In the genomic region with DNA sequence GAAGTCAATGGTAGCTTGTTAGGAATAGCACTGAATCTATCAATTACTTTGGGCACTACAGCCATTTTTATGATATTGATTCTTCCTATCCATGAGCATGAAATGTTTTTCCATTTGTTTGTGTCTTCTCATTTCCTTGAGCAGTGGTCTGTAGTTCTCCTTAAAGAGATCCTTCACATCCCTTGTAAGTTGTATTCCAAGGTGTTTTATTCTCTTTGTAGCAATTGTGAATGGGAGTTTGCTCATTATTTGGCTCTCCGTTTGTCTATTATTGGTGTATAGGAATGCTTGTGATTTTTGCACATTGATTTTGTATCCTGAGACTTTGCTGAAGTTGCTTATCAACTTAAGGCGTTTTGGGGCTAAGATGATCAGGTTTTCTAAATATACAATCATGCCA, we compare ENCODE assay signal across 2 cellular contexts.
DNase-seq lines count a peak whose midpoint lies in the region; ATAC-seq, FAIRE-seq and TF ChIP-seq lines count a peak whose summit lies in the region.
"Not testable (repeated sequence)": the region's sequence is repeated elsewhere in the genome, so short reads cannot be mapped to it uniquely, and the experiment has no call there.

No MANE protein-coding gene starts in this region.

- H4K20me1 ChIP-seq in HepG2 (ENCODE audit: insufficient read depth, low read length): not testable (repeated sequence)

- FAIRE-seq in HepG2 (lab: Jason Lieb, UNC): not testable (repeated sequence)

- POLR2A ChIA-PET in WTC11 (lab: Charles Lee); HepG2 (lab: Yijun Ruan, JAX): not testable (repeated sequence)

- not testable (repeated sequence) for H3K27me3 Mint-ChIP-seq in WTC11 (ENCODE audit: low read depth)

- not testable (repeated sequence) for H3K4me1 Mint-ChIP-seq in WTC11

- H3K9me3 Mint-ChIP-seq in WTC11: peaks cover 37% of the 10 kb centered on the region

- TF ChIP-seq POLR2A in HepG2 (IDR thresholded peaks at IDR 0.05; ENCODE audit: insufficient read depth in 1 of 2, low read depth in 2 of 2, low read length in 2 of 2): not testable (repeated sequence)

- in situ Hi-C loops in HepG2 (cut with HindIII; ENCODE audit: extremely low pct_ligation_motif_present, low pct_unique_long_range_greater_than_20kb): not testable (repeated sequence)

- H3K9ac ChIP-seq in HepG2 (ENCODE audit: insufficient read depth, low read depth, low read length): not testable (repeated sequence)

- intact Hi-C loops in HepG2 (cut with micrococcal nuclease; ENCODE audit: unreplicated experiment): not testable (repeated sequence)

- not testable (repeated sequence) for ATAC-seq in WTC11, HepG2

- not testable (repeated sequence) for H3K4me3 ChIP-seq in HepG2 (replicated peaks in 1 of 3; ENCODE audit: insufficient read depth in 1 of 3, low read depth in 2 of 3, low read length in 3 of 3)

- TF ChIP-seq RAD21 in HepG2 (CRISPR knock-in tag; IDR thresholded peaks at IDR 0.05): not testable (repeated sequence)

- DNase-seq in WTC11 (ENCODE audit: low spot score); HepG2 (ENCODE audit: low spot score): not testable (repeated sequence)

- H3K27ac ChIP-seq in HepG2 (ENCODE audit: extremely low read length, insufficient read depth, low read length): not testable (repeated sequence)

- CTCF ChIA-PET in WTC11 (lab: Charles Lee); HepG2 (lab: Yijun Ruan, JAX; ENCODE audit: low intra/inter-chr PET ratio, low total read pairs): not testable (repeated sequence)

- not testable (repeated sequence) for H3K9me3 ChIP-seq in HepG2 (ENCODE audit: low read length)

- not testable (repeated sequence) for H3K27ac Mint-ChIP-seq in WTC11

- BruUV-seq in HepG2 (replicated peaks; lab: Mats Ljungman, UMichigan): not testable (repeated sequence)

- not testable (repeated sequence) for TF ChIP-seq EP300 in HepG2 (IDR thresholded peaks at IDR 0.05; ENCODE audit: low read depth in 2 of 2, low read length in 2 of 2); HepG2 (CRISPR knock-in tag; IDR thresholded peaks at IDR 0.05; ENCODE audit: borderline replicate concordance)

- not testable (repeated sequence) for H3K4me3 Mint-ChIP-seq in WTC11

- H3K36me3 ChIP-seq in HepG2 (replicated peaks in 1 of 2; ENCODE audit: control insufficient read depth in 1 of 2, insufficient read depth in 2 of 2, low read length in 2 of 2): not testable (repeated sequence)

- H3K4me2 ChIP-seq in HepG2 (ENCODE audit: low read depth, low read length): not testable (repeated sequence)

- H2AFZ ChIP-seq in HepG2 (ENCODE audit: low read length): not testable (repeated sequence)

- not testable (repeated sequence) for H3K27me3 ChIP-seq in HepG2 (ENCODE audit: control insufficient read depth in 1 of 2, insufficient read depth in 2 of 2, low read length in 2 of 2)

- H3K36me3 Mint-ChIP-seq in WTC11: peaks cover 29% of the 10 kb centered on the region

- TF ChIP-seq CTCF in WTC11 (IDR thresholded peaks at IDR 0.05); HepG2 (CRISPR knock-in tag; IDR thresholded peaks at IDR 0.05): not testable (repeated sequence)

- 0% methylated on average over 2 of the region's 2 CpGs for WGBS in HepG2 (ENCODE audit: low lambda C conversion rate)

- not testable (repeated sequence) for H3K4me1 ChIP-seq in HepG2 (ENCODE audit: insufficient read depth, low read length)

- not testable (repeated sequence) for H3K79me2 ChIP-seq in HepG2 (ENCODE audit: insufficient read depth, low read length)

TF ChIP-seq in WTC11, 78 proteins besides CTCF, POLR2A, EP300 and RAD21:
- peak; percentile 95 for TF ChIP-seq ZNF317 (CRISPR knock-in tag; IDR thresholded peaks at IDR 0.05; ENCODE audit: borderline replicate concordance, low read depth)

TF ChIP-seq in HepG2, 621 proteins besides CTCF, POLR2A, EP300 and RAD21:
- TF ChIP-seq ZNF317 (CRISPR knock-in tag; IDR thresholded peaks at IDR 0.05): peak; percentile 65; the same call in 1 of the 2 replicates
TF ChIP-seq in HepG2: peak in this region for 1; not testable (repeated sequence) for 620.
